In genomic region chr15:65337436-65338070, GRCh38 we compare ENCODE assay signal across 22 cellular contexts. TPM values are rescaled to one million over a fixed set of nuclear protein-coding genes. Genes with fewer than 3 reads are reported as not detected.
DNase-seq lines count a peak whose midpoint lies in the region; ATAC-seq and TF ChIP-seq lines count a peak whose summit lies in the region.
"Had no signal": no experiment of that assay in that cellular context is flagged by ENCODE, and none has a peak within 500 bp of the region (broad histone marks: within the 10 kb centered on the region; RNA-seq: fewer than 3 reads in every experiment).

No MANE protein-coding gene starts in this region.

- intact Hi-C loops in activated naive CD4-positive, alpha-beta T cell treated with anti-CD3 and anti-CD28 coated beads for 36 hours (cut with micrococcal nuclease): no loop called here

- H3K4me1 ChIP-seq in OCI-LY3 (ENCODE audit: low read length): peaks cover 10% of the 10 kb centered on the region
- H3K4me1 ChIP-seq: heart left ventricle, stomach had no signal

- no peaks in the 10 kb centered on the region for H4K20me1 ChIP-seq in OCI-LY3 (ENCODE audit: insufficient read depth, low read length)

- no peaks in the 10 kb centered on the region for H3K9me3 Mint-ChIP-seq in nephron progenitor cell
- no peaks in the 10 kb centered on the region for H3K9me3 Mint-ChIP-seq in activated naive CD4-positive, alpha-beta T cell treated with anti-CD3 and anti-CD28 coated beads for 36 hours
- H3K9me3 Mint-ChIP-seq: HFFc6 had no signal

- TF ChIP-seq CTCF in OCI-LY3 (IDR thresholded peaks at IDR 0.05; ENCODE audit: low read depth, low read length): no peak
- TF ChIP-seq CTCF in nephron progenitor cell (IDR thresholded peaks at IDR 0.05): no peak

- CTCF ChIA-PET in activated naive CD4-positive, alpha-beta T cell treated with anti-CD3 and anti-CD28 coated beads for 36 hours (lab: Charles Lee): interaction anchor here (0.6 to 1.9 kb wide), 3 partner anchors 18 to 62 kb away, joined by 3 to 6 read pairs (median 4); no protein-coding TSS in a partner anchor

- no peak overlapping the region for H3K4me3 ChIP-seq in OCI-LY3 (ENCODE audit: low read length)
- H3K4me3 ChIP-seq: GM12878, heart left ventricle, stomach had no signal

- H3K9ac ChIP-seq in OCI-LY3 (ENCODE audit: low read length): no peak overlapping the region

- no peaks in the 10 kb centered on the region for H3K9me3 ChIP-seq in OCI-LY3 (ENCODE audit: insufficient read depth, low read length)
- H3K9me3 ChIP-seq: heart left ventricle, stomach had no signal

- no peak for ATAC-seq in GM19023 (IDR thresholded peaks at IDR 0.05; ENCODE audit: unreplicated experiment)
- ATAC-seq: heart left ventricle, PC-3 had no signal

- H3K4me1 Mint-ChIP-seq in nephron progenitor cell: peaks cover 92% of the 10 kb centered on the region
- no peaks in the 10 kb centered on the region for H3K4me1 Mint-ChIP-seq in activated naive CD4-positive, alpha-beta T cell treated with anti-CD3 and anti-CD28 coated beads for 36 hours (ENCODE audit: low read depth)
- H3K4me1 Mint-ChIP-seq: CD14-positive monocyte had no signal

- H3K27ac Mint-ChIP-seq in nephron progenitor cell: peak overlapping the region; percentile 97
- no peak overlapping the region for H3K27ac Mint-ChIP-seq in activated naive CD4-positive, alpha-beta T cell treated with anti-CD3 and anti-CD28 coated beads for 36 hours
- H3K27ac Mint-ChIP-seq: HFFc6 had no signal

- DNase-seq in D341Med (ENCODE audit: low spot score): peak; percentile 88
- peak; percentile 79 for DNase-seq in NCI-H1436 (lab: John Stamatoyannopoulos, UW)
- peak; percentile 32 for DNase-seq in nephron progenitor cell
- DNase-seq in GM19238 (ENCODE audit: insufficient read length, low spot score): no peak
- DNase-seq in ureter (ENCODE audit: low spot score): no peak
- no peak for DNase-seq in activated naive CD4-positive, alpha-beta T cell treated with anti-CD3 and anti-CD28 coated beads for 36 hours
- DNase-seq: activated gamma-delta T cell treated with Interleukin-2 at 50 U/mL for 16 hours, cortex of kidney, erythroblast, heart left ventricle, HFFc6, PC-3, stomach, SW 1271 had no signal

- H2AFZ ChIP-seq in OCI-LY3 (ENCODE audit: low read depth, low read length): no peak overlapping the region

- no peaks in the 10 kb centered on the region for H3K36me3 ChIP-seq in OCI-LY3 (replicated peaks; ENCODE audit: low read depth, low read length)
- H3K36me3 ChIP-seq: heart left ventricle, stomach had no signal

- peaks cover 11% of the 10 kb centered on the region for H3K36me3 Mint-ChIP-seq in nephron progenitor cell (ENCODE audit: low read depth)
- no peaks in the 10 kb centered on the region for H3K36me3 Mint-ChIP-seq in activated naive CD4-positive, alpha-beta T cell treated with anti-CD3 and anti-CD28 coated beads for 36 hours (ENCODE audit: low read depth)
- H3K36me3 Mint-ChIP-seq: CD14-positive monocyte had no signal

- H3K27ac ChIP-seq in OCI-LY3 (ENCODE audit: low read length): no peak overlapping the region
- H3K27ac ChIP-seq: heart left ventricle, stomach, VCaP had no signal

- peak overlapping the region; percentile 38; the same call in 1 of the 2 replicates for H3K4me2 ChIP-seq in OCI-LY3 (ENCODE audit: low read length)

- H3K4me3 Mint-ChIP-seq in nephron progenitor cell: peak overlapping the region; percentile 41
- H3K4me3 Mint-ChIP-seq in activated naive CD4-positive, alpha-beta T cell treated with anti-CD3 and anti-CD28 coated beads for 36 hours: no peak overlapping the region
- H3K4me3 Mint-ChIP-seq: CD14-positive monocyte, HFFc6 had no signal

- peaks cover 46% of the 10 kb centered on the region for H3K27me3 ChIP-seq in OCI-LY3 (ENCODE audit: low read depth, low read length)

- no peaks in the 10 kb centered on the region for H3K79me2 ChIP-seq in OCI-LY3 (ENCODE audit: low read length)

- H3K27me3 Mint-ChIP-seq in nephron progenitor cell (ENCODE audit: low read depth, poor library complexity): peaks cover 7% of the 10 kb centered on the region
- peaks cover 3% of the 10 kb centered on the region for H3K27me3 Mint-ChIP-seq in activated naive CD4-positive, alpha-beta T cell treated with anti-CD3 and anti-CD28 coated beads for 36 hours (ENCODE audit: low read depth)

RNA-seq across cellular contexts. Expression of gene RNU5B-1, which starts 33.1 kb away (rescaled TPM):
- total RNA-seq in ureter: not detected
- total RNA-seq in activated naive CD4-positive, alpha-beta T cell treated with anti-CD3 and anti-CD28 coated beads for 36 hours: not detected
- total RNA-seq: kidney epithelial cell, LHCN-M2, PC-3, stomach had no signal

RNA-seq across cellular contexts. Expression of gene IGDCC3, which starts 40.2 kb away (rescaled TPM):
- 1.6 TPM for total RNA-seq in ureter
- not detected for total RNA-seq in activated naive CD4-positive, alpha-beta T cell treated with anti-CD3 and anti-CD28 coated beads for 36 hours
- total RNA-seq: HFFc6, LHCN-M2, PC-3 had no signal

RNA-seq across cellular contexts. Expression of gene RNU5A-1, which starts 41.7 kb away (rescaled TPM):
- total RNA-seq in ureter: not detected
- not detected for total RNA-seq in activated naive CD4-positive, alpha-beta T cell treated with anti-CD3 and anti-CD28 coated beads for 36 hours
- total RNA-seq: GM12878, heart left ventricle, HFFc6, kidney epithelial cell, LHCN-M2, mucosa of gallbladder, PC-3, stomach had no signal

RNA-seq across cellular contexts. Expression of gene PARP16, which starts 50.9 kb away (rescaled TPM):
- total RNA-seq in ureter: 14.8 TPM
- 10 to 100 TPM; 16.2 to 16.8 TPM for total RNA-seq in activated naive CD4-positive, alpha-beta T cell treated with anti-CD3 and anti-CD28 coated beads for 36 hours

Comparison
In these comparisons a context has a peak if more than half of its experiments do, and no peak if none do; other contexts are left out.
1. DNase-seq: peak in D341Med (single experiment), NCI-H1436 (single experiment) and nephron progenitor cell (single experiment); none in GM19238 (single experiment), ureter (single experiment) and activated naive CD4-positive, alpha-beta T cell treated with anti-CD3 and anti-CD28 coated beads for 36 hours (single experiment).